Comparison of ENCODE assay signal across 8 cellular contexts in genomic region chr17:80219777-80220708, GRCh38. TPM values are rescaled to one million over a fixed set of nuclear protein-coding genes. Genes with fewer than 3 reads are reported as not detected.
DNase-seq lines count a peak whose midpoint lies in the region; ATAC-seq and TF ChIP-seq lines count a peak whose summit lies in the region.

Gene SGSH (minus strand): TSS chr17:80220333. CDS start chr17:80220313, 20 bp downstream.
Gene SLC26A11 (plus strand): TSS chr17:80220427. CDS start chr17:80221561, 1,134 bp downstream.

- peak within 1 kb of the TSS; percentile 81 for H3K27ac Mint-ChIP-seq in activated CD8-positive, alpha-beta T cell treated with anti-CD3 and anti-CD28 coated beads, Interleukin-2, amount 10 ng/mL, durations not matched to agents 7 days and 5 days

- peak; percentile 50 for ATAC-seq in activated CD8-positive, alpha-beta T cell treated with anti-CD3 and anti-CD28 coated beads, Interleukin-2, amount 10 ng/mL, durations not matched to agents 7 days and 5 days
- ATAC-seq in GM18519 (IDR thresholded peaks at IDR 0.05; ENCODE audit: low FRiP score, unreplicated experiment) = no peak

- H3K4me1 Mint-ChIP-seq in activated CD8-positive, alpha-beta T cell treated with anti-CD3 and anti-CD28 coated beads, Interleukin-2, amount 10 ng/mL, durations not matched to agents 7 days and 5 days (ENCODE audit: low read depth) = peaks cover 17% of the 10 kb centered on the region

- no peaks in the 10 kb centered on the region for H3K9me3 Mint-ChIP-seq in activated CD8-positive, alpha-beta T cell treated with anti-CD3 and anti-CD28 coated beads, Interleukin-2, amount 10 ng/mL, durations not matched to agents 7 days and 5 days (ENCODE audit: insufficient read depth)

- H3K36me3 Mint-ChIP-seq in activated CD8-positive, alpha-beta T cell treated with anti-CD3 and anti-CD28 coated beads, Interleukin-2, amount 10 ng/mL, durations not matched to agents 7 days and 5 days (ENCODE audit: low read depth) = no peaks in the 10 kb centered on the region

- POLR2A ChIA-PET in HEK293T (lab: Yijun Ruan, JAX) = interaction anchor here (0.8 to 1.4 kb wide), 7 partner anchors 9 to 119 kb away, joined by 3 to 6 read pairs (median 4); partner anchors contain the start of gene GAA
- POLR2A ChIA-PET in activated CD8-positive, alpha-beta T cell treated with anti-CD3 and anti-CD28 coated beads, Interleukin-2, amount 10 ng/mL, durations not matched to agents 7 days and 5 days (lab: Charles Lee) = interaction anchor here (0.6 to 1.9 kb wide), 7 partner anchors 10 to 235 kb away, joined by 3 to 6 read pairs (median 4); partner anchors contain the start of gene GAA

- peak; percentile 77 for DNase-seq in EL
- peak; percentile 98 for DNase-seq in HEK293T (ENCODE audit: extremely low spot score)
- peak; percentile 75 for DNase-seq in NCI-H510A (lab: John Stamatoyannopoulos, UW)
- peak; percentile 52 for DNase-seq in activated CD8-positive, alpha-beta T cell treated with anti-CD3 and anti-CD28 coated beads, Interleukin-2, amount 10 ng/mL, durations not matched to agents 7 days and 5 days
- peak; percentile 35 for DNase-seq in effector CD8-positive, alpha-beta T cell (lab: John Stamatoyannopoulos, UW)
- peak; percentile 48 for DNase-seq in medulla oblongata (ENCODE audit: extremely low spot score)
- DNase-seq in stimulated activated CD8-positive, alpha-beta memory T cell treated with anti-CD3 and anti-CD28 coated beads, Interleukin-15, amount 100 ng/mL, for 1 hour (ENCODE audit: low read depth) = peak; percentile 16

- H3K4me3 Mint-ChIP-seq in activated CD8-positive, alpha-beta T cell treated with anti-CD3 and anti-CD28 coated beads, Interleukin-2, amount 10 ng/mL, durations not matched to agents 7 days and 5 days = peak within 1 kb of the TSS; percentile 79

- peaks cover 3% of the 10 kb centered on the region for H3K27me3 Mint-ChIP-seq in activated CD8-positive, alpha-beta T cell treated with anti-CD3 and anti-CD28 coated beads, Interleukin-2, amount 10 ng/mL, durations not matched to agents 7 days and 5 days (ENCODE audit: low read depth)

- CTCF ChIA-PET in HEK293T (lab: Yijun Ruan, JAX) = interaction anchor here (0.6 kb wide), 1 partner anchor 119 kb away, joined by 4 read pairs; the partner anchor contains the start of gene GAA
- CTCF ChIA-PET in activated CD8-positive, alpha-beta T cell treated with anti-CD3 and anti-CD28 coated beads, Interleukin-2, amount 10 ng/mL, durations not matched to agents 7 days and 5 days (lab: Charles Lee) = no interaction called here

TF ChIP-seq in HEK293T, 16 proteins besides CTCF, POLR2A, EP300 and RAD21:
- TF ChIP-seq, protein P1, sequence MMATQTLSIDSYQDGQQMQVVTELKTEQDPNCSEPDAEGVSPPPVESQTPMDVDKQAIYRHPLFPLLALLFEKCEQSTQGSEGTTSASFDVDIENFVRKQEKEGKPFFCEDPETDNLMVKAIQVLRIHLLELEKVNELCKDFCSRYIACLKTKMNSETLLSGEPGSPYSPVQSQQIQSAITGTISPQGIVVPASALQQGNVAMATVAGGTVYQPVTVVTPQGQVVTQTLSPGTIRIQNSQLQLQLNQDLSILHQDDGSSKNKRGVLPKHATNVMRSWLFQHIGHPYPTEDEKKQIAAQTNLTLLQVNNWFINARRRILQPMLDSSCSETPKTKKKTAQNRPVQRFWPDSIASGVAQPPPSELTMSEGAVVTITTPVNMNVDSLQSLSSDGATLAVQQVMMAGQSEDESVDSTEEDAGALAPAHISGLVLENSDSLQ (IDR thresholded peaks at IDR 0.05) = no peak
- no peak for TF ChIP-seq TARDBP (IDR thresholded peaks at IDR 0.05)
- TF ChIP-seq FOXK2 (IDR thresholded peaks at IDR 0.05) = no peak
- no peak for TF ChIP-seq BHLHE40 (IDR thresholded peaks at IDR 0.05; ENCODE audit: borderline replicate concordance)
- no peak for TF ChIP-seq ARNT (IDR thresholded peaks at IDR 0.05)
- no peak for TF ChIP-seq LEF1 (IDR thresholded peaks at IDR 0.05; ENCODE audit: borderline replicate concordance)
- no peak for TF ChIP-seq ZNF384 (IDR thresholded peaks at IDR 0.05)
- TF ChIP-seq HDGF (IDR thresholded peaks at IDR 0.05; ENCODE audit: borderline replicate concordance) = no peak
- TF ChIP-seq SP1 (IDR thresholded peaks at IDR 0.05) = no peak
- no peak for TF ChIP-seq FOXA1 (IDR thresholded peaks at IDR 0.05)
- no peak for TF ChIP-seq L3MBTL2 (conservative IDR thresholded peaks at IDR 0.05)

RNA-seq across cellular contexts. Expression of gene SGSH, which starts in this region (rescaled TPM):
- 1 to 10 TPM; 6.9 to 8.2 TPM for total RNA-seq in activated CD8-positive, alpha-beta T cell treated with anti-CD3 and anti-CD28 coated beads, Interleukin-2, amount 10 ng/mL, durations not matched to agents 7 days and 5 days

RNA-seq across cellular contexts. Expression of gene SLC26A11, which starts in this region (rescaled TPM):
- 1 to 10 TPM; 1.4 to 1.6 TPM for total RNA-seq in activated CD8-positive, alpha-beta T cell treated with anti-CD3 and anti-CD28 coated beads, Interleukin-2, amount 10 ng/mL, durations not matched to agents 7 days and 5 days

Comparison
In these comparisons a context has a peak if more than half of its experiments do, and no peak if none do; other contexts are left out.
1. DNase-seq: peak in every context shown above with its lines; median percentile 98 in HEK293T; 77 in EL; 75 in NCI-H510A; 52 in activated CD8-positive, alpha-beta T cell treated with anti-CD3 and anti-CD28 coated beads, Interleukin-2, amount 10 ng/mL, durations not matched to agents 7 days and 5 days; 48 in medulla oblongata; 35 in effector CD8-positive, alpha-beta T cell; 16 in stimulated activated CD8-positive, alpha-beta memory T cell treated with anti-CD3 and anti-CD28 coated beads, Interleukin-15, amount 100 ng/mL, for 1 hour.